ENCODE assay signal across 34 cellular contexts in genomic region chr20:61359254-61359653, GRCh38.
"Had no signal": no experiment of that assay in that cellular context is flagged by ENCODE, and none has a peak within 500 bp of the region (broad histone marks: within the 10 kb centered on the region; RNA-seq: fewer than 3 reads in every experiment).

No MANE protein-coding gene starts in this region.

- H3K27me3 ChIP-seq: adrenal gland, ascending aorta, brain microvascular endothelial cell had no signal

- H3K9me3 Mint-ChIP-seq: activated CD4-positive, alpha-beta memory T cell treated with anti-CD3 and anti-CD28 coated beads for 36 hours; activated CD4-positive, alpha-beta T cell treated with anti-CD3 and anti-CD28 coated beads, Interleukin-2, amount 10 ng/mL, durations not matched to agents 24 days and 14 days; activated CD8-positive, alpha-beta T cell treated with anti-CD3 and anti-CD28 coated beads for 36 hours; activated naive CD4-positive, alpha-beta T cell treated with anti-CD3 and anti-CD28 coated beads for 36 hours; activated naive CD8-positive, alpha-beta T cell treated with anti-CD3 and anti-CD28 coated beads for 36 hours; activated T-cell treated with anti-CD3 and anti-CD28 coated beads, Interleukin-2, amount 50 U/mL, for 4 hours; activated T-cell treated with anti-CD3 and anti-CD28 coated beads, Interleukin-2, amount 50 U/mL, for 72 hours; T-helper 1 cell treated with Interleukin-12 subunit alpha and Interleukin-12 subunit beta and Interleukin-4 antibody, amounts not matched to agents 30 μg/mL and 1 μg/mL, for 36 hours; T-helper 2 cell treated with Interferon-gamma antibody and Interleukin-4, amounts not matched to agents 5 μg/mL and 100 μg/mL, for 36 hours had no signal

- H3K4me1 Mint-ChIP-seq: activated B cell treated with CpG ODN at 0.5 μM for 24 hours; activated CD4-positive, alpha-beta T cell treated with anti-CD3 and anti-CD28 coated beads, Interleukin-2, amount 10 ng/mL, durations not matched to agents 24 days and 14 days; activated naive CD8-positive, alpha-beta T cell treated with anti-CD3 and anti-CD28 coated beads for 36 hours; activated T-helper 17 cell treated with anti-CD3 and anti-CD28 coated beads, Interleukin-2, amount 50 U/mL, for 72 hours had no signal

- H3K4me3 Mint-ChIP-seq: activated B cell treated with CpG ODN at 0.5 μM for 24 hours; activated CD4-positive, alpha-beta memory T cell treated with anti-CD3 and anti-CD28 coated beads for 36 hours; activated CD4-positive, alpha-beta T cell treated with anti-CD3 and anti-CD28 coated beads, Interleukin-2, amount 10 ng/mL, durations not matched to agents 24 days and 14 days; activated CD8-positive, alpha-beta T cell treated with anti-CD3 and anti-CD28 coated beads for 36 hours; activated naive CD4-positive, alpha-beta T cell treated with anti-CD3 and anti-CD28 coated beads for 36 hours; activated naive CD8-positive, alpha-beta T cell treated with anti-CD3 and anti-CD28 coated beads for 36 hours; activated T-cell treated with anti-CD3 and anti-CD28 coated beads, Interleukin-2, amount 50 U/mL, for 4 hours; activated T-cell treated with anti-CD3 and anti-CD28 coated beads, Interleukin-2, amount 50 U/mL, for 72 hours; activated T-helper 1 cell treated with anti-CD3 and anti-CD28 coated beads, Interleukin-12 subunit alpha, Interleukin-12 subunit beta, Interleukin-2, Interleukin-4 antibody, amounts not matched to agents 30 ng/mL and 10 ng/mL and 1 ng/mL, durations not matched to agents 14 hours and 24 hours and 36 hours; activated T-helper 17 cell treated with anti-CD3 and anti-CD28 coated beads, Interleukin-2, amount 50 U/mL, for 72 hours; T-helper 1 cell treated with Interleukin-12 subunit alpha and Interleukin-12 subunit beta and Interleukin-4 antibody, amounts not matched to agents 30 μg/mL and 1 μg/mL, for 36 hours; T-helper 2 cell treated with Interferon-gamma antibody and Interleukin-4, amounts not matched to agents 5 μg/mL and 100 μg/mL, for 36 hours had no signal

- H3K4me3 ChIP-seq: adrenal gland, ascending aorta, breast epithelium had no signal

- H3K27me3 Mint-ChIP-seq: activated B cell treated with CpG ODN at 0.5 μM for 24 hours; activated CD4-positive, alpha-beta T cell treated with anti-CD3 and anti-CD28 coated beads, Interleukin-2, amount 10 ng/mL, durations not matched to agents 24 days and 14 days; activated CD8-positive, alpha-beta T cell treated with anti-CD3 and anti-CD28 coated beads for 36 hours had no signal

- H3K4me1 ChIP-seq: adrenal gland, ascending aorta, breast epithelium had no signal

- DNase-seq: activated B cell treated with CpG ODN at 0.5 μM for 24 hours; activated CD4-positive, alpha-beta memory T cell treated with anti-CD3 and anti-CD28 coated beads for 36 hours; activated CD4-positive, alpha-beta T cell treated with anti-CD3 and anti-CD28 coated beads for 4 hours; activated CD4-positive, alpha-beta T cell treated with anti-CD3 and anti-CD28 coated beads, Interleukin-2, amount 10 ng/mL, durations not matched to agents 24 days and 14 days; activated CD4-positive, alpha-beta T cell treated with anti-CD3 and anti-CD28 coated beads, Interleukin-2, amount 50 U/mL, for 1 hour; activated CD4-positive, alpha-beta T cell treated with anti-CD3 and anti-CD28 coated beads, Interleukin-2, amount 50 U/mL, for 4 hours; activated CD4-positive, CD25-positive, alpha-beta regulatory T cell treated with anti-CD3 and anti-CD28 coated beads, Interleukin-2, amount 50 U/mL, for 72 hours; activated CD8-positive, alpha-beta memory T cell treated with anti-CD3 and anti-CD28 coated beads, Interleukin-2, amount 50 U/mL, for 4 hours; activated CD8-positive, alpha-beta T cell treated with anti-CD3 and anti-CD28 coated beads for 36 hours; activated gamma-delta T cell treated with Interleukin-2 at 50 U/mL for 16 hours; activated naive CD4-positive, alpha-beta T cell; activated naive CD4-positive, alpha-beta T cell treated with anti-CD3 and anti-CD28 coated beads for 36 hours; activated naive CD4-positive, alpha-beta T cell treated with anti-CD3 and anti-CD28 coated beads, Interleukin-2, amount 50 U/mL, for 16 hours; activated naive CD8-positive, alpha-beta T cell treated with anti-CD3 and anti-CD28 coated beads for 36 hours; activated T-cell treated with anti-CD3 and anti-CD28 coated beads for 4 hours; activated T-cell treated with anti-CD3 and anti-CD28 coated beads, Interleukin-2, amount 50 U/mL, for 1 hour; activated T-cell treated with anti-CD3 and anti-CD28 coated beads, Interleukin-2, amount 50 U/mL, for 4 hours; activated T-cell treated with anti-CD3 and anti-CD28 coated beads, Interleukin-2, amount 50 U/mL, for 72 hours; adrenal gland; amniotic stem cell; brain microvascular endothelial cell; central memory CD4-positive, alpha-beta T cell; T-helper 1 cell; T-helper 2 cell; T-helper 9 cell had no signal

- H3K27ac Mint-ChIP-seq: activated B cell treated with CpG ODN at 0.5 μM for 24 hours; activated CD4-positive, alpha-beta memory T cell treated with anti-CD3 and anti-CD28 coated beads for 36 hours; activated CD4-positive, alpha-beta T cell treated with anti-CD3 and anti-CD28 coated beads, Interleukin-2, amount 10 ng/mL, durations not matched to agents 24 days and 14 days; activated CD8-positive, alpha-beta T cell treated with anti-CD3 and anti-CD28 coated beads for 36 hours; activated naive CD4-positive, alpha-beta T cell treated with anti-CD3 and anti-CD28 coated beads for 36 hours; activated naive CD4-positive, alpha-beta T cell treated with anti-CD3 and anti-CD28 coated beads, Interleukin-2, amount 50 U/mL, for 72 hours; activated naive CD8-positive, alpha-beta T cell treated with anti-CD3 and anti-CD28 coated beads for 36 hours; activated T-cell treated with anti-CD3 and anti-CD28 coated beads, Interleukin-2, amount 50 U/mL, for 72 hours; activated T-helper 1 cell treated with anti-CD3 and anti-CD28 coated beads, Interleukin-12 subunit alpha, Interleukin-12 subunit beta, Interleukin-2, Interleukin-4 antibody, amounts not matched to agents 30 ng/mL and 10 ng/mL and 1 ng/mL, durations not matched to agents 14 hours and 24 hours and 36 hours; activated T-helper 17 cell treated with anti-CD3 and anti-CD28 coated beads, Interleukin-2, amount 50 U/mL, for 72 hours; T-helper 1 cell treated with Interleukin-12 subunit alpha and Interleukin-12 subunit beta and Interleukin-4 antibody, amounts not matched to agents 30 μg/mL and 1 μg/mL, for 36 hours; T-helper 2 cell treated with Interferon-gamma antibody and Interleukin-4, amounts not matched to agents 5 μg/mL and 100 μg/mL, for 36 hours had no signal

- H3K36me3 Mint-ChIP-seq: activated CD4-positive, alpha-beta memory T cell treated with anti-CD3 and anti-CD28 coated beads for 36 hours; activated naive CD4-positive, alpha-beta T cell treated with anti-CD3 and anti-CD28 coated beads, Interleukin-2, amount 50 U/mL, for 72 hours; activated naive CD8-positive, alpha-beta T cell treated with anti-CD3 and anti-CD28 coated beads for 36 hours had no signal

- FAIRE-seq: TTC549 had no signal

- ATAC-seq: activated CD8-positive, alpha-beta T cell treated with anti-CD3 and anti-CD28 coated beads for 36 hours; activated naive CD4-positive, alpha-beta T cell treated with anti-CD3 and anti-CD28 coated beads, Interleukin-2, amount 50 U/mL, for 72 hours; activated T-cell treated with anti-CD3 and anti-CD28 coated beads, Interleukin-2, amount 50 U/mL, for 4 hours; activated T-cell treated with anti-CD3 and anti-CD28 coated beads, Interleukin-2, amount 50 U/mL, for 72 hours; activated T-helper 17 cell treated with anti-CD3 and anti-CD28 coated beads, Interleukin-2, amount 50 U/mL, for 72 hours had no signal

- H3K27ac ChIP-seq: adrenal gland, ascending aorta, brain microvascular endothelial cell, breast epithelium, VCaP had no signal

- H3K9me3 ChIP-seq: adrenal gland, ascending aorta, breast epithelium had no signal

- H3K36me3 ChIP-seq: adrenal gland, ascending aorta, brain microvascular endothelial cell, breast epithelium had no signal
